28 cellular contexts compared by ENCODE assay signal in the genomic region with DNA sequence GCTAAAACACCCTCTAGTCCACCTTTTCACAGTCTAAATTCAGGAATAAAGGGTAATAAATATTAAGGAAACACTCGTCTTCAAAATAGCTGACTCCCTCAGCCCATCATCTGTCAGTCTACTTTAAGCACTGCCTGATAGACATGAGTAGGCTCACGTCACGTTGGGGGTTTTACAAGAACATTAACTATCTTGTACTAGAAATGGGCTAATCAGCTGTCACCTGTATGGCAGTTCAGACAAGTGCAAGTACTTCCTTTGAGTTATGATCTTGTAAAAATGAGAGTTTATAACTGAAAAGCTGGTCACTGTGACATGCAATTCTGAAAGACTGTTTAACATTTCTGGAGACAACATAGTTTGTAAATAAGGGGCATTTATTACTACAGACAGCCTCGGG.
"Had no signal": no experiment of that assay in that cellular context is flagged by ENCODE, and none has a peak within 500 bp of the region (broad histone marks: within the 10 kb centered on the region; RNA-seq: fewer than 3 reads in every experiment).

No MANE protein-coding gene starts in this region.

- H3K27ac Mint-ChIP-seq: naive thymus-derived CD4-positive, alpha-beta T cell; natural killer cell; nephron; stimulated activated effector memory CD8-positive, alpha-beta T cell treated with anti-CD3 and anti-CD28 coated beads, Interleukin-12 subunit alpha, Interleukin-12 subunit beta, amount 100 ng/mL, for 72 hours; stimulated activated naive B cell treated with anti-CD40 and anti-IgM and Interleukin-4, amounts not matched to agents 10 μg/mL and 1 μg/mL and 100 μg/mL, for 72 hours; stimulated activated naive CD8-positive, alpha-beta T cell treated with anti-CD3 and anti-CD28 coated beads, Interleukin-15, Interleukin-2, amounts not matched to agents 100 ng/mL and 50 ng/mL, for 24 hours had no signal

- FAIRE-seq: pancreas, urothelium cell line had no signal

- H3K27me3 ChIP-seq: neutrophil, pancreas, right lobe of liver, sigmoid colon, stomach, thyroid gland, tibial nerve, upper lobe of left lung, vagina had no signal

- H3K4me3 Mint-ChIP-seq: naive thymus-derived CD4-positive, alpha-beta T cell; natural killer cell; nephron; neural crest cell; stimulated activated effector memory CD8-positive, alpha-beta T cell treated with anti-CD3 and anti-CD28 coated beads, Interleukin-12 subunit alpha, Interleukin-12 subunit beta, amount 100 ng/mL, for 72 hours; stimulated activated naive B cell treated with anti-CD40 and anti-IgM and Interleukin-4, amounts not matched to agents 10 μg/mL and 1 μg/mL and 100 μg/mL, for 72 hours; stimulated activated naive CD8-positive, alpha-beta T cell treated with anti-CD3 and anti-CD28 coated beads, Interleukin-15, Interleukin-2, amounts not matched to agents 100 ng/mL and 50 ng/mL, for 24 hours had no signal

- H3K4me1 Mint-ChIP-seq: naive thymus-derived CD4-positive, alpha-beta T cell; nephron; neural crest cell; stimulated activated naive B cell treated with anti-CD40 and anti-IgM and Interleukin-4, amounts not matched to agents 10 μg/mL and 1 μg/mL and 100 μg/mL, for 72 hours had no signal

- DNase-seq: naive thymus-derived CD4-positive, alpha-beta T cell; natural killer cell; nucleus accumbens; pancreas; right cardiac atrium; right lobe of liver; sigmoid colon; small intestine; stimulated activated CD4-positive, alpha-beta T cell treated with anti-CD3 and anti-CD28 coated beads, Interleukin-15, amount 100 ng/mL, for 24 hours; stimulated activated CD4-positive, alpha-beta T cell treated with anti-CD3 and anti-CD28 coated beads, Interleukin-2, amount 100 ng/mL, for 24 hours; stimulated activated CD4-positive, alpha-beta T cell treated with anti-CD3 and anti-CD28 coated beads, Interleukin-2, amount 100 ng/mL, for 48 hours; stimulated activated CD4-positive, alpha-beta T cell treated with anti-CD3 and anti-CD28 coated beads, Interleukin-4, amount 100 ng/mL, for 24 hours; stimulated activated naive B cell treated with anti-CD40 and anti-IgM and Interleukin-4, amounts not matched to agents 10 μg/mL and 1 μg/mL and 100 μg/mL, for 72 hours; stimulated activated naive CD4-positive, alpha-beta T cell treated with Interleukin-2 at 50 U/mL for 16 hours; stomach; thyroid gland; trophoblast cell; upper lobe of left lung had no signal

- H3K4me1 ChIP-seq: pancreas, prostate gland, right lobe of liver, sigmoid colon, stomach, thyroid gland, tibial nerve, upper lobe of left lung, vagina had no signal

- H3K36me3 Mint-ChIP-seq: naive thymus-derived CD4-positive, alpha-beta T cell; natural killer cell; stimulated activated effector memory CD8-positive, alpha-beta T cell treated with anti-CD3 and anti-CD28 coated beads, Interleukin-12 subunit alpha, Interleukin-12 subunit beta, amount 100 ng/mL, for 72 hours; stimulated activated naive B cell treated with anti-CD40 and anti-IgM and Interleukin-4, amounts not matched to agents 10 μg/mL and 1 μg/mL and 100 μg/mL, for 72 hours had no signal

- H3K27me3 Mint-ChIP-seq: naive thymus-derived CD4-positive, alpha-beta T cell; stimulated activated naive B cell treated with anti-CD40 and anti-IgM and Interleukin-4, amounts not matched to agents 10 μg/mL and 1 μg/mL and 100 μg/mL, for 72 hours; stimulated activated naive CD8-positive, alpha-beta T cell treated with anti-CD3 and anti-CD28 coated beads, Interleukin-15, Interleukin-2, amounts not matched to agents 100 ng/mL and 50 ng/mL, for 24 hours had no signal

- H3K9me3 ChIP-seq: neutrophil, pancreas, prostate gland, right lobe of liver, sigmoid colon, stomach, thoracic aorta, thyroid gland, tibial nerve, upper lobe of left lung, vagina had no signal

- H3K4me3 ChIP-seq: pancreas, prostate gland, right lobe of liver, sigmoid colon, stomach, thoracic aorta, thyroid gland, tibial nerve, upper lobe of left lung, vagina had no signal

- ATAC-seq: naive thymus-derived CD4-positive, alpha-beta T cell; natural killer cell; pancreas; right cardiac atrium; right lobe of liver; stimulated activated effector memory CD8-positive, alpha-beta T cell treated with anti-CD3 and anti-CD28 coated beads, Interleukin-12 subunit alpha, Interleukin-12 subunit beta, amount 100 ng/mL, for 72 hours; stimulated activated naive B cell treated with anti-CD40 and anti-IgM and Interleukin-4, amounts not matched to agents 10 μg/mL and 1 μg/mL and 100 μg/mL, for 72 hours had no signal

- H3K27ac ChIP-seq: neutrophil, pancreas, prostate gland, right lobe of liver, sigmoid colon, stomach, thoracic aorta, thyroid gland, tibial nerve, upper lobe of left lung, vagina had no signal

- H3K36me3 ChIP-seq: neutrophil, pancreas, prostate gland, right lobe of liver, sigmoid colon, stomach, thoracic aorta, thyroid gland, tibial nerve, upper lobe of left lung, vagina had no signal
